In genomic region chr6:148747493-148748160, GRCh38 we compare ENCODE assay signal across 8 cellular contexts. TPM values are rescaled to one million over a fixed set of nuclear protein-coding genes. Genes with fewer than 3 reads are reported as not detected.
DNase-seq lines count a peak whose midpoint lies in the region; ATAC-seq and TF ChIP-seq lines count a peak whose summit lies in the region.

No MANE protein-coding gene starts in this region.

- peak; percentile 74 for ATAC-seq in CD4-positive, alpha-beta T cell (ENCODE audit: poor library complexity)
- peak; percentile 43 for ATAC-seq in GM21528 (IDR thresholded peaks at IDR 0.05; ENCODE audit: low FRiP score, unreplicated experiment)
- peak; percentile 74 for ATAC-seq in naive thymus-derived CD4-positive, alpha-beta T cell
- peak; percentile 78 for ATAC-seq in upper lobe of right lung
- no peak for ATAC-seq in GM19328 (IDR thresholded peaks at IDR 0.05; ENCODE audit: unreplicated experiment)

- H3K4me1 ChIP-seq in naive thymus-derived CD4-positive, alpha-beta T cell (ENCODE audit: control insufficient read depth in 2 of 2, insufficient read depth in 2 of 2, low read length in 2 of 2): peaks cover 0 to 14% of the 10 kb centered on the region in 2 donors
- peaks cover 5% of the 10 kb centered on the region for H3K4me1 ChIP-seq in upper lobe of right lung

- no peaks in the 10 kb centered on the region for H3K36me3 ChIP-seq in naive thymus-derived CD4-positive, alpha-beta T cell (ENCODE audit: control insufficient read depth in 2 of 3, insufficient read depth in 3 of 3, low read length in 3 of 3)
- H3K36me3 ChIP-seq in upper lobe of right lung: no peaks in the 10 kb centered on the region

- peak overlapping the region; percentile 29 for H3K27ac ChIP-seq in CD4-positive, alpha-beta T cell (ENCODE audit: low read depth, low read length)
- no peak overlapping the region for H3K27ac ChIP-seq in naive thymus-derived CD4-positive, alpha-beta T cell (ENCODE audit: low read depth, low read length)
- H3K27ac ChIP-seq in upper lobe of right lung: peak overlapping the region; percentile 78

- H3K9me3 Mint-ChIP-seq in CD4-positive, alpha-beta T cell: no peaks in the 10 kb centered on the region
- peaks cover 0 to 2% (median 0%) of the 10 kb centered on the region in 11 donors for H3K9me3 Mint-ChIP-seq in naive thymus-derived CD4-positive, alpha-beta T cell

- intact Hi-C loops in CD4-positive, alpha-beta T cell (cut with DNase I, micrococcal nuclease): loop anchor here in 1 of 2 experiments (2.0 to 5.0 kb wide), 2 partner anchors 13 to 85 kb away; no protein-coding TSS in a partner anchor
- intact Hi-C loops in naive thymus-derived CD4-positive, alpha-beta T cell (cut with micrococcal nuclease): loop anchor here (1.0 to 10.0 kb wide), 4 partner anchors 13 to 687 kb away; no protein-coding TSS in a partner anchor
- intact Hi-C loops in upper lobe of right lung (cut with DNase I): loop anchor here (10.0 kb wide), 1 partner anchor 197 kb away; no protein-coding TSS in a partner anchor

- no peaks in the 10 kb centered on the region for H3K9me3 ChIP-seq in CD4-positive, alpha-beta T cell (ENCODE audit: control insufficient read depth, low read length)
- no peaks in the 10 kb centered on the region for H3K9me3 ChIP-seq in naive thymus-derived CD4-positive, alpha-beta T cell (ENCODE audit: control insufficient read depth in 2 of 3, low read length in 3 of 3)
- no peaks in the 10 kb centered on the region for H3K9me3 ChIP-seq in upper lobe of right lung

- no peak overlapping the region for H3K27ac Mint-ChIP-seq in CD4-positive, alpha-beta T cell
- H3K27ac Mint-ChIP-seq in naive thymus-derived CD4-positive, alpha-beta T cell: no peak overlapping the region

- TF ChIP-seq CTCF in CD4-positive, alpha-beta T cell (IDR thresholded peaks at IDR 0.05): no peak
- TF ChIP-seq CTCF in upper lobe of right lung (IDR thresholded peaks at IDR 0.05): no peak

- H3K4me1 Mint-ChIP-seq in CD4-positive, alpha-beta T cell (ENCODE audit: low read depth): peaks cover 36% of the 10 kb centered on the region
- peaks cover 12 to 22% (median 16%) of the 10 kb centered on the region in 7 donors for H3K4me1 Mint-ChIP-seq in naive thymus-derived CD4-positive, alpha-beta T cell

- peak overlapping the region; percentile 84 for H3K4me3 Mint-ChIP-seq in CD4-positive, alpha-beta T cell
- H3K4me3 Mint-ChIP-seq in naive thymus-derived CD4-positive, alpha-beta T cell: peak overlapping the region; percentile 31 to 95 (median 71)

- peak; percentile 35 to 65 (median 48) for DNase-seq in CD4-positive, alpha-beta T cell
- DNase-seq in NCI-H2171 (lab: John Stamatoyannopoulos, UW) (peak; percentile 59), activated T-cell treated with anti-CD3 and anti-CD28 coated beads for 4 hours (peak; percentile 36), fibroblast of gingiva (ENCODE audit: low read depth) (peak; percentile 21), upper lobe of right lung (peak; percentile 83)
- peak in 6 of 9 donors; percentile 19 to 45 (median 34) for DNase-seq in naive thymus-derived CD4-positive, alpha-beta T cell

- peaks cover 32% of the 10 kb centered on the region for H3K27me3 Mint-ChIP-seq in CD4-positive, alpha-beta T cell
- peaks cover 60 to 81% (median 64%) of the 10 kb centered on the region in 5 donors for H3K27me3 Mint-ChIP-seq in naive thymus-derived CD4-positive, alpha-beta T cell

- CTCF ChIA-PET in CD4-positive, alpha-beta T cell (lab: Charles Lee): interaction anchor here (1.3 to 1.8 kb wide), 2 partner anchors 9 to 14 kb away, joined by 5 to 10 read pairs; no protein-coding TSS in a partner anchor
- CTCF ChIA-PET in naive thymus-derived CD4-positive, alpha-beta T cell (lab: Charles Lee): interaction anchor here (0.5 kb wide), 1 partner anchor 28 kb away, joined by 3 read pairs; no protein-coding TSS in a partner anchor

- POLR2A ChIA-PET in CD4-positive, alpha-beta T cell (lab: Charles Lee): interaction anchor here (0.9 to 3.1 kb wide), 7 partner anchors 8 to 89 kb away, joined by 3 to 22 read pairs (median 10); no protein-coding TSS in a partner anchor
- POLR2A ChIA-PET in naive thymus-derived CD4-positive, alpha-beta T cell (lab: Charles Lee): no interaction called here

- peaks cover 12% of the 10 kb centered on the region for H3K27me3 ChIP-seq in CD4-positive, alpha-beta T cell (ENCODE audit: control insufficient read depth, insufficient read depth, low read length)
- H3K27me3 ChIP-seq in naive thymus-derived CD4-positive, alpha-beta T cell (ENCODE audit: control insufficient read depth in 2 of 2, insufficient read depth in 2 of 2, low read length in 2 of 2): peaks cover 0 to 10% of the 10 kb centered on the region in 2 donors
- H3K27me3 ChIP-seq in upper lobe of right lung: no peaks in the 10 kb centered on the region

- H3K36me3 Mint-ChIP-seq in CD4-positive, alpha-beta T cell (ENCODE audit: low read depth): peaks cover 5% of the 10 kb centered on the region
- H3K36me3 Mint-ChIP-seq in naive thymus-derived CD4-positive, alpha-beta T cell: no peaks in the 10 kb centered on the region

- peak overlapping the region; percentile 59 for H3K4me3 ChIP-seq in naive thymus-derived CD4-positive, alpha-beta T cell (ENCODE audit: low read length)
- H3K4me3 ChIP-seq in upper lobe of right lung: peak overlapping the region; percentile 82

RNA-seq across cellular contexts. Expression of gene UST, which starts 0.8 kb away (rescaled TPM):
- 1 to 10 TPM; 1.9 to 3.7 TPM for total RNA-seq in CD4-positive, alpha-beta T cell
- total RNA-seq in naive thymus-derived CD4-positive, alpha-beta T cell: 1 to 10 TPM in 1 of 5 experiments, under 1 TPM in 4; 0.35 to 2.6 (median 0.46) TPM
- not detected for polyA plus RNA-seq in naive thymus-derived CD4-positive, alpha-beta T cell
- total RNA-seq in upper lobe of right lung: 11.8 TPM

Comparison
In these comparisons a context has a peak if more than half of its experiments do, and no peak if none do; other contexts are left out.
1. DNase-seq: peak in every context shown above with its lines; median percentile 83 in upper lobe of right lung; 59 in NCI-H2171; 48 in CD4-positive, alpha-beta T cell; 36 in activated T-cell treated with anti-CD3 and anti-CD28 coated beads for 4 hours; 34 in naive thymus-derived CD4-positive, alpha-beta T cell; 21 in fibroblast of gingiva.